Comparison of ENCODE assay signal across 8 cellular contexts in genomic region chr1:211476200-211476849, GRCh38. TPM values are rescaled to one million over a fixed set of nuclear protein-coding genes. Genes with fewer than 3 reads are reported as not detected.
DNase-seq lines count a peak whose midpoint lies in the region; ATAC-seq and TF ChIP-seq lines count a peak whose summit lies in the region.

No MANE protein-coding gene starts in this region.

- no peak overlapping the region for H3K27ac Mint-ChIP-seq in activated T-helper 2 cell treated with anti-CD3 and anti-CD28 coated beads, Interferon-gamma antibody, Interleukin-2, Interleukin-4, amounts not matched to agents 10 μg/mL and 5 μg/mL and 100 μg/mL, durations not matched to agents 14 hours and 24 hours and 36 hours
- no peak overlapping the region for H3K27ac Mint-ChIP-seq in progenitor cell of endocrine pancreas

- DNase-seq in BE2C (peak; percentile 87), KG1 (lab: John Stamatoyannopoulos, UW) (peak; percentile 86), RWPE1 (ENCODE audit: low spot score) (peak; percentile 50), glomerular endothelial cell (ENCODE audit: extremely low read depth, low read depth, low spot score) (peak; percentile 48), progenitor cell of endocrine pancreas (ENCODE audit: low spot score, unreplicated experiment) (peak; percentile 54), uterus (peak; percentile 31 to 58)
- DNase-seq in activated T-helper 2 cell treated with anti-CD3 and anti-CD28 coated beads, Interferon-gamma antibody, Interleukin-2, Interleukin-4, amounts not matched to agents 10 μg/mL and 5 μg/mL and 100 μg/mL, durations not matched to agents 14 hours and 24 hours and 36 hours (ENCODE audit: low spot score) = peak; percentile 57

- H3K9me3 ChIP-seq in BE2C (no peaks in the 10 kb centered on the region), uterus (no peaks in the 10 kb centered on the region)

- peak; percentile 67 for ATAC-seq in GM19372 (IDR thresholded peaks at IDR 0.05; ENCODE audit: low read depth, unreplicated experiment)

- no peaks in the 10 kb centered on the region for H3K36me3 Mint-ChIP-seq in activated T-helper 2 cell treated with anti-CD3 and anti-CD28 coated beads, Interferon-gamma antibody, Interleukin-2, Interleukin-4, amounts not matched to agents 10 μg/mL and 5 μg/mL and 100 μg/mL, durations not matched to agents 14 hours and 24 hours and 36 hours (ENCODE audit: low read depth)
- no peaks in the 10 kb centered on the region for H3K36me3 Mint-ChIP-seq in progenitor cell of endocrine pancreas (ENCODE audit: insufficient read depth)

- peaks cover 36% of the 10 kb centered on the region for H3K27me3 Mint-ChIP-seq in activated T-helper 2 cell treated with anti-CD3 and anti-CD28 coated beads, Interferon-gamma antibody, Interleukin-2, Interleukin-4, amounts not matched to agents 10 μg/mL and 5 μg/mL and 100 μg/mL, durations not matched to agents 14 hours and 24 hours and 36 hours (ENCODE audit: low read depth)
- no peaks in the 10 kb centered on the region for H3K27me3 Mint-ChIP-seq in progenitor cell of endocrine pancreas

- intact Hi-C loops in activated T-helper 2 cell treated with anti-CD3 and anti-CD28 coated beads, Interferon-gamma antibody, Interleukin-2, Interleukin-4, amounts not matched to agents 10 μg/mL and 5 μg/mL and 100 μg/mL, durations not matched to agents 14 hours and 24 hours and 36 hours (cut with micrococcal nuclease) = loop anchor here (1.0 to 5.0 kb wide), 3 partner anchors 36 to 153 kb away; no protein-coding TSS in a partner anchor
- intact Hi-C loops in uterus (cut with DNase I; ENCODE audit: low total_unique reads) = no loop called here

- TF ChIP-seq POLR2A in uterus (IDR thresholded peaks at IDR 0.05) = no peak

- H3K27ac ChIP-seq in RWPE1 (no peak overlapping the region), uterus (no peak overlapping the region)

- H3K36me3 ChIP-seq in BE2C (no peaks in the 10 kb centered on the region), uterus (no peaks in the 10 kb centered on the region)

- CTCF ChIA-PET in RWPE1 (lab: Yijun Ruan, JAX) = interaction anchor here (0.5 to 1.4 kb wide), 16 partner anchors 12 to 987 kb away, joined by 3 to 6 read pairs (median 4); partner anchors contain the start of gene TRAF5

- no peak overlapping the region for H3K4me3 ChIP-seq in BE2C (ENCODE audit: low read depth, low read length)
- no peak overlapping the region for H3K4me3 ChIP-seq in uterus

- no peaks in the 10 kb centered on the region for H3K27me3 ChIP-seq in BE2C
- H3K27me3 ChIP-seq in uterus = no peaks in the 10 kb centered on the region

- no peaks in the 10 kb centered on the region for H3K9me3 Mint-ChIP-seq in activated T-helper 2 cell treated with anti-CD3 and anti-CD28 coated beads, Interferon-gamma antibody, Interleukin-2, Interleukin-4, amounts not matched to agents 10 μg/mL and 5 μg/mL and 100 μg/mL, durations not matched to agents 14 hours and 24 hours and 36 hours
- H3K9me3 Mint-ChIP-seq in progenitor cell of endocrine pancreas (ENCODE audit: low read depth) = no peaks in the 10 kb centered on the region

- TF ChIP-seq CTCF in BE2C (IDR thresholded peaks at IDR 0.05; ENCODE audit: low read depth, low read length) (peak; percentile 97), RWPE1 (conservative IDR thresholded peaks at IDR 0.05; ENCODE audit: low read depth) (peak; percentile 87), progenitor cell of endocrine pancreas (IDR thresholded peaks at IDR 0.05; ENCODE audit: unreplicated experiment) (peak; percentile 86), uterus (IDR thresholded peaks at IDR 0.05) (peak; percentile 39 to 67 (median 54))

- H3K4me1 ChIP-seq in BE2C = no peaks in the 10 kb centered on the region
- H3K4me1 ChIP-seq in uterus = no peaks in the 10 kb centered on the region

- no peak overlapping the region for H3K4me3 Mint-ChIP-seq in activated T-helper 2 cell treated with anti-CD3 and anti-CD28 coated beads, Interferon-gamma antibody, Interleukin-2, Interleukin-4, amounts not matched to agents 10 μg/mL and 5 μg/mL and 100 μg/mL, durations not matched to agents 14 hours and 24 hours and 36 hours (ENCODE audit: low read depth)
- no peak overlapping the region for H3K4me3 Mint-ChIP-seq in progenitor cell of endocrine pancreas (ENCODE audit: low read depth)

- peaks cover 15% of the 10 kb centered on the region for H3K4me1 Mint-ChIP-seq in activated T-helper 2 cell treated with anti-CD3 and anti-CD28 coated beads, Interferon-gamma antibody, Interleukin-2, Interleukin-4, amounts not matched to agents 10 μg/mL and 5 μg/mL and 100 μg/mL, durations not matched to agents 14 hours and 24 hours and 36 hours (ENCODE audit: low read depth)
- peaks cover 5% of the 10 kb centered on the region for H3K4me1 Mint-ChIP-seq in progenitor cell of endocrine pancreas (ENCODE audit: low read depth)

- POLR2A ChIA-PET in RWPE1 (lab: Yijun Ruan, JAX; ENCODE audit: low non-redundant PET) = no interaction called here

RNA-seq across cellular contexts. Expression of gene RD3, which starts 15.6 kb away (rescaled TPM):
- polyA plus RNA-seq in BE2C (2012; ENCODE audit: insufficient read depth, insufficient read length, low read depth) = 3.4 TPM
- total RNA-seq in activated T-helper 2 cell treated with anti-CD3 and anti-CD28 coated beads, Interferon-gamma antibody, Interleukin-2, Interleukin-4, amounts not matched to agents 10 μg/mL and 5 μg/mL and 100 μg/mL, durations not matched to agents 14 hours and 24 hours and 36 hours = not detected in 2 replicates
- total RNA-seq in glomerular endothelial cell (not detected in 2 replicates), progenitor cell of endocrine pancreas (not detected in 2 replicates), uterus (under 1 TPM in 1 of 4 donors, not detected in 3; 0.21 TPM)
